Comparison of ENCODE assay signal across 18 cellular contexts in genomic region chr22:35956850-35957249, GRCh38.
A peak's percentile ranks its signal among the peaks of the same experiment; 100 is the strongest.
DNase-seq lines count a peak whose midpoint lies in the region; ATAC-seq and TF ChIP-seq lines count a peak whose summit lies in the region.
"Had no signal": no experiment of that assay in that cellular context is flagged by ENCODE, and none has a peak within 500 bp of the region (broad histone marks: within the 10 kb centered on the region; RNA-seq: fewer than 3 reads in every experiment).

No MANE protein-coding gene starts in this region.

- no peaks in the 10 kb centered on the region for H3K9me3 ChIP-seq in esophagus muscularis mucosa

- H3K4me1 Mint-ChIP-seq in WTC11, result peaks cover 32% of the 10 kb centered on the region
- H3K4me1 Mint-ChIP-seq in stimulated activated effector memory CD8-positive, alpha-beta T cell treated with anti-CD3 and anti-CD28 coated beads, Interleukin-12 subunit alpha, Interleukin-12 subunit beta, amount 100 ng/mL, for 72 hours, result no peaks in the 10 kb centered on the region
- H3K4me1 Mint-ChIP-seq: CD4-positive, alpha-beta memory T cell had no signal

- no peak for ATAC-seq in WTC11
- peak; percentile 36 for ATAC-seq in stimulated activated effector memory CD8-positive, alpha-beta T cell treated with anti-CD3 and anti-CD28 coated beads, Interleukin-12 subunit alpha, Interleukin-12 subunit beta, amount 100 ng/mL, for 72 hours
- ATAC-seq: HCT116 had no signal

- H3K36me3 ChIP-seq in esophagus muscularis mucosa (no peaks in the 10 kb centered on the region), H7 (replicated peaks; ENCODE audit: control insufficient read depth, insufficient read depth, low read length) (no peaks in the 10 kb centered on the region)

- no peaks in the 10 kb centered on the region for H3K27me3 ChIP-seq in esophagus muscularis mucosa
- H3K27me3 ChIP-seq in H7 (ENCODE audit: control insufficient read depth, insufficient read depth, low read length), result no peaks in the 10 kb centered on the region

- intact Hi-C loops in esophagus muscularis mucosa (cut with DNase I), result no loop called here

- TF ChIP-seq POLR2A in esophagus muscularis mucosa (IDR thresholded peaks at IDR 0.05; ENCODE audit: low read depth), result no peak

- no peak for TF ChIP-seq EP300 in esophagus muscularis mucosa (IDR thresholded peaks at IDR 0.05)

- DNase-seq in GM13977 (ENCODE audit: low spot score), result peak; percentile 3
- DNase-seq in WTC11 (ENCODE audit: low spot score), result no peak
- no peak for DNase-seq in esophagus muscularis mucosa (ENCODE audit: extremely low spot score)
- no peak for DNase-seq in stimulated activated effector memory CD8-positive, alpha-beta T cell treated with anti-CD3 and anti-CD28 coated beads, Interleukin-12 subunit alpha, Interleukin-12 subunit beta, amount 100 ng/mL, for 72 hours (ENCODE audit: low spot score in 2 of 2)
- DNase-seq in DMS53 treated with DMSO at 0.1 percent for 48 hours (lab: John Stamatoyannopoulos, UW; ENCODE audit: unreplicated experiment), result no peak
- no peak for DNase-seq in H7
- no peak for DNase-seq in SKM-1 (lab: John Stamatoyannopoulos, UW; ENCODE audit: unreplicated experiment)
- DNase-seq in NCI-H1417 treated with DMSO at 0.1 percent for 48 hours (lab: John Stamatoyannopoulos, UW), result no peak
- DNase-seq: C1 segment of cervical spinal cord; Calu3; CD4-positive, alpha-beta memory T cell; COR-L47; DMS53; DND-41; GDM1; H9 had no signal

- H3K27me3 Mint-ChIP-seq in WTC11 (ENCODE audit: low read depth), result no peaks in the 10 kb centered on the region

- H3K9me3 Mint-ChIP-seq in WTC11, result no peaks in the 10 kb centered on the region
- H3K9me3 Mint-ChIP-seq in stimulated activated effector memory CD8-positive, alpha-beta T cell treated with anti-CD3 and anti-CD28 coated beads, Interleukin-12 subunit alpha, Interleukin-12 subunit beta, amount 100 ng/mL, for 72 hours, result no peaks in the 10 kb centered on the region
- H3K9me3 Mint-ChIP-seq: H9 had no signal

- TF ChIP-seq CTCF in GM13977 (IDR thresholded peaks at IDR 0.05; ENCODE audit: extremely low read depth, insufficient read depth, missing control alignments), result no peak
- TF ChIP-seq CTCF in WTC11 (IDR thresholded peaks at IDR 0.05), result no peak
- no peak for TF ChIP-seq CTCF in esophagus muscularis mucosa (IDR thresholded peaks at IDR 0.05)

- peaks cover 24 to 58% (median 56%) of the 10 kb centered on the region in 4 donors for H3K4me1 ChIP-seq in esophagus muscularis mucosa

- peak overlapping the region in 3 of 4 donors; percentile 5 to 37 (median 27) for H3K27ac ChIP-seq in esophagus muscularis mucosa (replicated peaks in 1 of 4)
- H3K27ac ChIP-seq: GM23248 had no signal

- no peaks in the 10 kb centered on the region for H3K36me3 Mint-ChIP-seq in WTC11
- no peaks in the 10 kb centered on the region for H3K36me3 Mint-ChIP-seq in stimulated activated effector memory CD8-positive, alpha-beta T cell treated with anti-CD3 and anti-CD28 coated beads, Interleukin-12 subunit alpha, Interleukin-12 subunit beta, amount 100 ng/mL, for 72 hours
- H3K36me3 Mint-ChIP-seq: CD4-positive, alpha-beta memory T cell had no signal

- CTCF ChIA-PET in WTC11 (lab: Charles Lee), result interaction anchor here (1.0 to 1.7 kb wide), 2 partner anchors 109 to 114 kb away, joined by 3 to 8 read pairs; no protein-coding TSS in a partner anchor

- H3K4me3 ChIP-seq in esophagus muscularis mucosa (no peak overlapping the region), H7 (ENCODE audit: insufficient read depth, low read depth, low read length) (no peak overlapping the region)
- H3K4me3 ChIP-seq: GM23248 had no signal

- in situ Hi-C loops in GM13977 (cut with MboI; ENCODE audit: low pct_unique_long_range_greater_than_20kb, low sequenced_read_pairs, unreplicated experiment), result no loop called here

- WGBS in esophagus muscularis mucosa, result 59% methylated on average over 3 of the region's 3 CpGs

- H3K27ac Mint-ChIP-seq in WTC11, result 0 out of 2 replicates have a peak overlapping the region, but pooled peaks have one; percentile 31
- no peak overlapping the region for H3K27ac Mint-ChIP-seq in stimulated activated effector memory CD8-positive, alpha-beta T cell treated with anti-CD3 and anti-CD28 coated beads, Interleukin-12 subunit alpha, Interleukin-12 subunit beta, amount 100 ng/mL, for 72 hours
- H3K27ac Mint-ChIP-seq: CD4-positive, alpha-beta memory T cell; H9 had no signal

- H3K4me3 Mint-ChIP-seq in WTC11, result no peak overlapping the region
- no peak overlapping the region for H3K4me3 Mint-ChIP-seq in stimulated activated effector memory CD8-positive, alpha-beta T cell treated with anti-CD3 and anti-CD28 coated beads, Interleukin-12 subunit alpha, Interleukin-12 subunit beta, amount 100 ng/mL, for 72 hours
- H3K4me3 Mint-ChIP-seq: CD4-positive, alpha-beta memory T cell; H9 had no signal

- POLR2A ChIA-PET in WTC11 (lab: Charles Lee), result no interaction called here

TF ChIP-seq in WTC11, 78 proteins besides CTCF, POLR2A, EP300 and RAD21:
- TF ChIP-seq PREB (CRISPR knock-in tag; IDR thresholded peaks at IDR 0.05; ENCODE audit: borderline replicate concordance) (no peak), NR3C1 (CRISPR knock-in tag; conservative IDR thresholded peaks at IDR 0.05; ENCODE audit: low read depth) (no peak), NR2C2 (CRISPR knock-in tag; IDR thresholded peaks at IDR 0.05) (no peak), ATF6 (CRISPR knock-in tag; IDR thresholded peaks at IDR 0.05) (no peak), ZSCAN18 (CRISPR knock-in tag; IDR thresholded peaks at IDR 0.05) (no peak), NR1H2 (CRISPR knock-in tag; IDR thresholded peaks at IDR 0.05) (no peak), GABPB1 (CRISPR knock-in tag; IDR thresholded peaks at IDR 0.05) (no peak), RELA (CRISPR knock-in tag; IDR thresholded peaks at IDR 0.05; ENCODE audit: borderline replicate concordance) (no peak), ZNF416 (CRISPR knock-in tag; IDR thresholded peaks at IDR 0.05) (no peak)
